27 cellular contexts compared by ENCODE assay signal in the genomic region with DNA sequence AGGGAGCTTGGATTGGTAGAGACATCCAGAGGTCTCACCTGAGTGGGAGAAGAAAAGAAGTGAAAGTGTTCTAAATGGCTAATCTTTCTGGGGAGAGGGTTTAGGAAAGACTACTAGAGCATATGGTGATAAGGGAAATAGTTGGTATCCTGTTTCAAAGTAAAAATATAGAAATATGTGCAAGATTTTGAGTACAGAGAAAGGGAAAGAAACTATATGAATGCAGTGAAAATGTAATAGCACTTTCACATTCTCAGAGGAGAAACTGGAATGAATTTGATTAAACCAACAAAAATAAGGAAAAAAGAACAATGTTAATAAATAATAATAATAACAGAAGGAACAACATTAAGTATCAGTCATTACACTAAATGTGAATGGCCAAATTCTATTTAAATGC.
"Had no signal": no experiment of that assay in that cellular context is flagged by ENCODE, and none has a peak within 500 bp of the region (broad histone marks: within the 10 kb centered on the region; RNA-seq: fewer than 3 reads in every experiment).

No MANE protein-coding gene starts in this region.

- H3K79me2 ChIP-seq: hepatocyte had no signal

- H3K9me3 Mint-ChIP-seq: naive thymus-derived CD8-positive, alpha-beta T cell; nephron; neural crest cell; stimulated activated memory B cell treated with anti-CD40 and anti-IgM and Interleukin-4, amounts not matched to agents 10 μg/mL and 1 μg/mL and 100 μg/mL, for 72 hours; stimulated activated naive CD8-positive, alpha-beta T cell treated with anti-CD3 and anti-CD28 coated beads, Interleukin-15, amount 100 ng/mL, for 72 hours; type B pancreatic cell had no signal

- H3K4me1 ChIP-seq: parathyroid adenoma, tibial nerve, uterus had no signal

- H3K27ac ChIP-seq: heart right ventricle, hepatocyte, left ventricle myocardium inferior, parathyroid adenoma, right atrium auricular region, right lobe of liver, tibial nerve, uterus had no signal

- H3K27ac Mint-ChIP-seq: stimulated activated memory B cell treated with anti-CD40 and anti-IgM and Interleukin-4, amounts not matched to agents 10 μg/mL and 1 μg/mL and 100 μg/mL, for 72 hours; stimulated activated naive CD8-positive, alpha-beta T cell treated with anti-CD3 and anti-CD28 coated beads, Interleukin-15, amount 100 ng/mL, for 72 hours; type B pancreatic cell had no signal

- H3K9me3 ChIP-seq: heart right ventricle, left ventricle myocardium inferior, mucosa of descending colon, right atrium auricular region, right lobe of liver, tibial nerve, uterus had no signal

- H3K4me3 Mint-ChIP-seq: naive thymus-derived CD8-positive, alpha-beta T cell; nephron; neural crest cell; stimulated activated memory B cell treated with anti-CD40 and anti-IgM and Interleukin-4, amounts not matched to agents 10 μg/mL and 1 μg/mL and 100 μg/mL, for 72 hours; stimulated activated naive CD8-positive, alpha-beta T cell treated with anti-CD3 and anti-CD28 coated beads, Interleukin-15, amount 100 ng/mL, for 72 hours; type B pancreatic cell had no signal

- H3K9ac ChIP-seq: parathyroid adenoma had no signal

- H3K27me3 Mint-ChIP-seq: naive thymus-derived CD8-positive, alpha-beta T cell; stimulated activated memory B cell treated with anti-CD40 and anti-IgM and Interleukin-4, amounts not matched to agents 10 μg/mL and 1 μg/mL and 100 μg/mL, for 72 hours; stimulated activated naive CD8-positive, alpha-beta T cell treated with anti-CD3 and anti-CD28 coated beads, Interleukin-15, amount 100 ng/mL, for 72 hours; type B pancreatic cell had no signal

- H2AFZ ChIP-seq: hepatocyte, parathyroid adenoma had no signal

- H3K4me2 ChIP-seq: hepatocyte, smooth muscle cell had no signal

- DNase-seq: heart right ventricle; islet precursor cell; left ventricle myocardium inferior; mesenchymal stem cell; midbrain; mucosa of descending colon; naive thymus-derived CD8-positive, alpha-beta T cell; nucleus accumbens; right lobe of liver; stimulated activated CD4-positive, alpha-beta T cell treated with anti-CD3 and anti-CD28 coated beads, Interleukin-1b, Interleukin-23, amount 100 ng/mL, for 48 hours; stimulated activated CD4-positive, alpha-beta T cell treated with anti-CD3 and anti-CD28 coated beads, Interleukin-2, amount 100 ng/mL, for 48 hours; stimulated activated CD4-positive, alpha-beta T cell treated with anti-CD3 and anti-CD28 coated beads, Interleukin-4, amount 100 ng/mL, for 4 hours; stimulated activated CD8-positive, alpha-beta memory T cell treated with anti-CD3 and anti-CD28 coated beads, Interleukin-4, amount 100 ng/mL, for 48 hours; stimulated activated naive CD4-positive, alpha-beta T cell treated with Interleukin-2 at 50 U/mL for 16 hours; stimulated activated naive CD8-positive, alpha-beta T cell treated with anti-CD3 and anti-CD28 coated beads, Interleukin-15, amount 100 ng/mL, for 72 hours; substantia nigra; uterus had no signal

- H3K4me3 ChIP-seq: heart right ventricle, hepatocyte, left ventricle myocardium inferior, lung, mucosa of descending colon, right atrium auricular region, right lobe of liver, smooth muscle cell, tibial nerve, uterus had no signal

- H3K36me3 ChIP-seq: right lobe of liver, uterus had no signal

- ATAC-seq: heart right ventricle; mucosa of descending colon; naive thymus-derived CD8-positive, alpha-beta T cell; right lobe of liver; stimulated activated memory B cell treated with anti-CD40 and anti-IgM and Interleukin-4, amounts not matched to agents 10 μg/mL and 1 μg/mL and 100 μg/mL, for 72 hours; stimulated activated naive CD8-positive, alpha-beta T cell treated with anti-CD3 and anti-CD28 coated beads, Interleukin-15, amount 100 ng/mL, for 72 hours had no signal

- H3K27me3 ChIP-seq: heart right ventricle, hepatocyte, right atrium auricular region, right lobe of liver, tibial nerve, uterus had no signal
